ENCODE assay signal across 1 cellular context in genomic region chr6:151390276-151391020, GRCh38.
TF ChIP-seq lines count a peak whose summit lies in the region.

No MANE protein-coding gene starts in this region.

TF ChIP-seq in GM12878, 131 proteins besides CTCF, POLR2A, EP300 and RAD21 (continued from another document and continues in another):
- TF ChIP-seq ELK1 (IDR thresholded peaks at IDR 0.05; ENCODE audit: low read depth, low read length) (peak; percentile 65), NFXL1 (IDR thresholded peaks at IDR 0.05; ENCODE audit: borderline replicate concordance) (no peak), MTA2 (IDR thresholded peaks at IDR 0.05; ENCODE audit: low read depth) (no peak), STAT3 (IDR thresholded peaks at IDR 0.05; ENCODE audit: low read depth, low read length) (no peak), YY1 (IDR thresholded peaks at IDR 0.05; ENCODE audit: low read depth, low read length) (peak; percentile 28; the same call in 1 of the 2 replicates), JUND (IDR thresholded peaks at IDR 0.05; ENCODE audit: low read depth, low read length) (no peak), TARDBP (IDR thresholded peaks at IDR 0.05; ENCODE audit: borderline replicate concordance) (no peak), HDAC2 (IDR thresholded peaks at IDR 0.05) (no peak), NBN (IDR thresholded peaks at IDR 0.05) (no peak), SMARCA5 (IDR thresholded peaks at IDR 0.05) (no peak), RELB (IDR thresholded peaks at IDR 0.05; ENCODE audit: low read depth) (no peak), TCF3 (IDR thresholded peaks at IDR 0.05; ENCODE audit: borderline replicate concordance, insufficient read depth, low read depth, low read length) (peak; percentile 85), RFX5 (IDR thresholded peaks at IDR 0.05; ENCODE audit: low read depth, low read length) (no peak), MEF2A (IDR thresholded peaks at IDR 0.05; ENCODE audit: insufficient read depth, low read depth, low read length) (0 out of 2 replicates have a peak, but pooled peaks have one; percentile 4), KAT2A (conservative IDR thresholded peaks at IDR 0.05; ENCODE audit: control insufficient read depth, low read depth, low read length) (no peak), RELA (IDR thresholded peaks at IDR 0.05; ENCODE audit: borderline replicate concordance, partially characterized antibody) (peak; percentile 10), ATF2 (IDR thresholded peaks at IDR 0.05; ENCODE audit: low read length) (no peak), SREBF1 (IDR thresholded peaks at IDR 0.05; ENCODE audit: low read length) (no peak), HDAC6 (IDR thresholded peaks at IDR 0.05; ENCODE audit: unreplicated experiment) (no peak), IKZF2 (IDR thresholded peaks at IDR 0.05) (no peak), NR2C2 (IDR thresholded peaks at IDR 0.05; ENCODE audit: borderline replicate concordance, control insufficient read depth, insufficient read length, low read depth) (no peak), CREB1 (IDR thresholded peaks at IDR 0.05; ENCODE audit: low read depth) (0 out of 2 replicates have a peak, but pooled peaks have one; percentile 15), ZBTB4 (CRISPR knock-in tag; IDR thresholded peaks at IDR 0.05) (no peak), CBX5 (IDR thresholded peaks at IDR 0.05; ENCODE audit: low read depth) (no peak), NR2F1 (conservative IDR thresholded peaks at IDR 0.05) (no peak), CEBPZ (IDR thresholded peaks at IDR 0.05; ENCODE audit: low read depth, low read length) (no peak), ATF7 (IDR thresholded peaks at IDR 0.05; ENCODE audit: low read depth) (no peak), IRF3 (IDR thresholded peaks at IDR 0.05) (no peak), GABPA (IDR thresholded peaks at IDR 0.05; ENCODE audit: low read depth) (0 out of 2 replicates have a peak, but pooled peaks have one; percentile 17), SKIL (IDR thresholded peaks at IDR 0.05; ENCODE audit: low read depth, poor library complexity, severe bottlenecking) (no peak), SIX5 (IDR thresholded peaks at IDR 0.05; ENCODE audit: low read depth, low read length, severe bottlenecking) (no peak), E4F1 (IDR thresholded peaks at IDR 0.05; ENCODE audit: borderline replicate concordance, partially characterized antibody) (no peak), RB1 (IDR thresholded peaks at IDR 0.05; ENCODE audit: borderline replicate concordance) (no peak), ZBTB11 (CRISPR knock-in tag; IDR thresholded peaks at IDR 0.05) (no peak), HDGF (IDR thresholded peaks at IDR 0.05) (no peak), SMAD1 (IDR thresholded peaks at IDR 0.05; ENCODE audit: low read depth, partially characterized antibody) (no peak), HCFC1 (IDR thresholded peaks at IDR 0.05; ENCODE audit: low read length) (peak; percentile 52), E2F4 (IDR thresholded peaks at IDR 0.05; ENCODE audit: low read depth, low read length) (no peak; the same call in 1 of the 2 replicates), TAF1 (IDR thresholded peaks at IDR 0.05; ENCODE audit: borderline replicate concordance, low read depth, low read length) (peak; percentile 92), ZNF274 (IDR thresholded peaks at IDR 0.05; ENCODE audit: insufficient read depth, insufficient read length) (no peak)
